In the genomic region with DNA sequence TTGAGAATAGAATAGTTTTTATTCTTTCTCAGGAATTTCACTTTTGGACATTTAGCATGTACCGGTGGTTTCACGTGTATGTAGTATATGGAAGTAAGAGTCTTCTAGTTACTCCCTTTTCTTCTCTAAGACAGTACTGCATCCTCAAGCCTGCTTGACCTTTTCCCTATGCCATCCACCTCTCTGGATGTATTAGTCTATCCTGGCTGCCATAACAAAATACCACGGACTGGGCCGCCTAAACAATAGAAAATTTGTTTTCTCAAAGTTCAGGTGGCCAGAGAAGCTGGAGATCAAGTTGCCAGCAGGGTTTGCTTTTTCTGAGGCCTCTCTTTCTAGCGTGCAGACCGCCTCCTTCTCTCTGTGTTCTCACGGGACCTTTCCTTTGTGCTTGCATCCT, we compare ENCODE assay signal across 16 cellular contexts. TPM values are rescaled to one million over a fixed set of nuclear protein-coding genes. Genes with fewer than 3 reads are reported as not detected.
A peak's percentile ranks its signal among the peaks of the same experiment; 100 is the strongest.
DNase-seq lines count a peak whose midpoint lies in the region; ATAC-seq and TF ChIP-seq lines count a peak whose summit lies in the region.
"Had no signal": no experiment of that assay in that cellular context is flagged by ENCODE, and none has a peak within 500 bp of the region (broad histone marks: within the 10 kb centered on the region; RNA-seq: fewer than 3 reads in every experiment).

No MANE protein-coding gene starts in this region.

- CTCF ChIA-PET in activated CD8-positive, alpha-beta memory T cell treated with anti-CD3 and anti-CD28 coated beads, Interleukin-2, amount 10 ng/mL, durations not matched to agents 7 days and 5 days (lab: Charles Lee) = interaction anchor here (0.6 to 6.6 kb wide), 13 partner anchors 10 to 62 kb away, joined by 3 to 118 read pairs (median 3); partner anchors contain the start of gene RSAD2
- CTCF ChIA-PET in CD8-positive, alpha-beta memory T cell (lab: Charles Lee) = interaction anchor here (1.2 to 3.0 kb wide), 9 partner anchors 8 to 50 kb away, joined by 3 to 24 read pairs (median 5); partner anchors contain the start of genes RNF144A and RSAD2

- no peak overlapping the region for H3K4me3 ChIP-seq in CD8-positive, alpha-beta memory T cell (ENCODE audit: low read length)

- DNase-seq in activated CD8-positive, alpha-beta memory T cell treated with anti-CD3 and anti-CD28 coated beads, Interleukin-2, amount 10 ng/mL, durations not matched to agents 7 days and 5 days = no peak
- no peak for DNase-seq in activated CD8-positive, alpha-beta memory T cell treated with anti-CD3 and anti-CD28 coated beads for 24 hours
- no peak for DNase-seq in CD8-positive, alpha-beta memory T cell
- DNase-seq in activated CD4-positive, CD25-positive, alpha-beta regulatory T cell treated with anti-CD3 and anti-CD28 coated beads, Interleukin-2, amount 50 U/mL, for 72 hours = no peak
- DNase-seq: aorta, cortex of kidney, upper lobe of right lung had no signal

- peak overlapping the region; percentile 98 for H3K4me3 Mint-ChIP-seq in activated CD8-positive, alpha-beta memory T cell treated with anti-CD3 and anti-CD28 coated beads, Interleukin-2, amount 10 ng/mL, durations not matched to agents 7 days and 5 days
- peak overlapping the region; percentile 11 to 100 (median 69) for H3K4me3 Mint-ChIP-seq in CD8-positive, alpha-beta memory T cell
- H3K4me3 Mint-ChIP-seq in activated T-helper 17 cell treated with anti-CD3 and anti-CD28 coated beads, Interleukin-2, amount 50 U/mL, for 72 hours = peak overlapping the region; percentile 91
- H3K4me3 Mint-ChIP-seq in nephron = peak overlapping the region; percentile 60 to 74 (median 65)

- peaks cover 4% of the 10 kb centered on the region for H3K9me3 Mint-ChIP-seq in activated CD8-positive, alpha-beta memory T cell treated with anti-CD3 and anti-CD28 coated beads, Interleukin-2, amount 10 ng/mL, durations not matched to agents 7 days and 5 days (ENCODE audit: low read depth)
- H3K9me3 Mint-ChIP-seq in CD8-positive, alpha-beta memory T cell = no peaks in the 10 kb centered on the region
- H3K9me3 Mint-ChIP-seq in activated T-helper 17 cell treated with anti-CD3 and anti-CD28 coated beads, Interleukin-2, amount 50 U/mL, for 72 hours = no peaks in the 10 kb centered on the region
- H3K9me3 Mint-ChIP-seq in nephron = peaks cover 4% of the 10 kb centered on the region

- no peaks in the 10 kb centered on the region for H3K27me3 ChIP-seq in CD8-positive, alpha-beta memory T cell (ENCODE audit: insufficient read depth, low read length, poor library complexity, severe bottlenecking)
- H3K27me3 ChIP-seq: MG63, ovary, upper lobe of right lung had no signal

- no peaks in the 10 kb centered on the region for H3K9me3 ChIP-seq in CD8-positive, alpha-beta memory T cell (ENCODE audit: low read length)
- H3K9me3 ChIP-seq: MG63, ovary, upper lobe of right lung had no signal

- peak overlapping the region; percentile 100 for H3K27ac Mint-ChIP-seq in activated CD8-positive, alpha-beta memory T cell treated with anti-CD3 and anti-CD28 coated beads, Interleukin-2, amount 10 ng/mL, durations not matched to agents 7 days and 5 days
- peak overlapping the region in 3 of 8 donors; percentile 21 to 50 (median 23) for H3K27ac Mint-ChIP-seq in CD8-positive, alpha-beta memory T cell
- no peak overlapping the region for H3K27ac Mint-ChIP-seq in activated T-helper 17 cell treated with anti-CD3 and anti-CD28 coated beads, Interleukin-2, amount 50 U/mL, for 72 hours
- no peak overlapping the region for H3K27ac Mint-ChIP-seq in nephron

- H3K4me1 ChIP-seq in CD8-positive, alpha-beta memory T cell (ENCODE audit: insufficient read depth, low read length) = peaks cover 16% of the 10 kb centered on the region

- H3K27me3 Mint-ChIP-seq in activated CD8-positive, alpha-beta memory T cell treated with anti-CD3 and anti-CD28 coated beads, Interleukin-2, amount 10 ng/mL, durations not matched to agents 7 days and 5 days = no peaks in the 10 kb centered on the region
- H3K27me3 Mint-ChIP-seq in CD8-positive, alpha-beta memory T cell = peaks cover 0 to under 1% of the 10 kb centered on the region in 2 donors
- H3K27me3 Mint-ChIP-seq in activated T-helper 17 cell treated with anti-CD3 and anti-CD28 coated beads, Interleukin-2, amount 50 U/mL, for 72 hours = no peaks in the 10 kb centered on the region
- peaks cover 17% of the 10 kb centered on the region for H3K27me3 Mint-ChIP-seq in nephron (ENCODE audit: low read depth)

- TF ChIP-seq CTCF in nephron (IDR thresholded peaks at IDR 0.05; ENCODE audit: unreplicated experiment in 3 of 3) = no peak

- no peak for ATAC-seq in activated CD8-positive, alpha-beta memory T cell treated with anti-CD3 and anti-CD28 coated beads, Interleukin-2, amount 10 ng/mL, durations not matched to agents 7 days and 5 days
- ATAC-seq in activated T-helper 17 cell treated with anti-CD3 and anti-CD28 coated beads, Interleukin-2, amount 50 U/mL, for 72 hours (replicated peaks) = no peak
- ATAC-seq in GM18907 (IDR thresholded peaks at IDR 0.05; ENCODE audit: unreplicated experiment) (no peak), HG02588 (IDR thresholded peaks at IDR 0.05; ENCODE audit: unreplicated experiment) (no peak)

- H3K27ac ChIP-seq in CD8-positive, alpha-beta memory T cell (ENCODE audit: low read depth, low read length) = no peak overlapping the region
- H3K27ac ChIP-seq: WERI-Rb-1 had no signal

- POLR2A ChIA-PET in CD8-positive, alpha-beta memory T cell (lab: Charles Lee) = interaction anchor here (3.1 kb wide), 1 partner anchor 10 kb away, joined by 19 read pairs; the partner anchor contains the start of gene RSAD2

- peaks cover 67% of the 10 kb centered on the region for H3K36me3 Mint-ChIP-seq in activated CD8-positive, alpha-beta memory T cell treated with anti-CD3 and anti-CD28 coated beads, Interleukin-2, amount 10 ng/mL, durations not matched to agents 7 days and 5 days
- H3K36me3 Mint-ChIP-seq in CD8-positive, alpha-beta memory T cell = peaks cover 4 to 11% (median 5%) of the 10 kb centered on the region in 3 donors
- peaks cover 10% of the 10 kb centered on the region for H3K36me3 Mint-ChIP-seq in activated T-helper 17 cell treated with anti-CD3 and anti-CD28 coated beads, Interleukin-2, amount 50 U/mL, for 72 hours (ENCODE audit: low read depth)
- H3K36me3 Mint-ChIP-seq in nephron (ENCODE audit: low read depth) = no peaks in the 10 kb centered on the region

- peaks cover 50% of the 10 kb centered on the region for H3K4me1 Mint-ChIP-seq in activated CD8-positive, alpha-beta memory T cell treated with anti-CD3 and anti-CD28 coated beads, Interleukin-2, amount 10 ng/mL, durations not matched to agents 7 days and 5 days
- H3K4me1 Mint-ChIP-seq in CD8-positive, alpha-beta memory T cell = peaks cover 18 to 21% (median 20%) of the 10 kb centered on the region in 3 donors
- H3K4me1 Mint-ChIP-seq in activated T-helper 17 cell treated with anti-CD3 and anti-CD28 coated beads, Interleukin-2, amount 50 U/mL, for 72 hours = peaks cover 12% of the 10 kb centered on the region
- H3K4me1 Mint-ChIP-seq in nephron = peaks cover 14% of the 10 kb centered on the region

- no peaks in the 10 kb centered on the region for H3K36me3 ChIP-seq in CD8-positive, alpha-beta memory T cell (ENCODE audit: insufficient read depth, low read length)
- H3K36me3 ChIP-seq: MG63, ovary, upper lobe of right lung had no signal

RNA-seq across cellular contexts. Expression of gene CMPK2, which starts 1.3 kb away (rescaled TPM):
- total RNA-seq in activated CD8-positive, alpha-beta memory T cell treated with anti-CD3 and anti-CD28 coated beads, Interleukin-2, amount 10 ng/mL, durations not matched to agents 7 days and 5 days = 100 to 1,000 TPM in 1 of 2 experiments, 10 to 100 TPM in 1; 81.3 to 164 TPM
- total RNA-seq in CD8-positive, alpha-beta memory T cell = 1 to 10 TPM in 1 of 2 experiments, under 1 TPM in 1; 0.62 to 1.1 TPM
- 10.9 TPM for polyA plus RNA-seq in CD8-positive, alpha-beta memory T cell
- 1 to 10 TPM; 2.0 to 2.6 TPM for total RNA-seq in activated T-helper 17 cell treated with anti-CD3 and anti-CD28 coated beads, Interleukin-2, amount 50 U/mL, for 72 hours
- polyA plus RNA-seq: AG04450 had no signal

RNA-seq across cellular contexts. Expression of gene RSAD2, which starts 10.6 kb away (rescaled TPM):
- 100 to 1,000 TPM in 1 of 2 experiments, 10 to 100 TPM in 1; 83.0 to 183 TPM for total RNA-seq in activated CD8-positive, alpha-beta memory T cell treated with anti-CD3 and anti-CD28 coated beads, Interleukin-2, amount 10 ng/mL, durations not matched to agents 7 days and 5 days
- total RNA-seq in CD8-positive, alpha-beta memory T cell = under 1 TPM; 0.85 to 1.00 TPM
- polyA plus RNA-seq in CD8-positive, alpha-beta memory T cell = 7.6 TPM
- total RNA-seq in activated T-helper 17 cell treated with anti-CD3 and anti-CD28 coated beads, Interleukin-2, amount 50 U/mL, for 72 hours = 1 to 10 TPM; 2.8 to 4.5 TPM
- total RNA-seq: H7 had no signal
- polyA plus RNA-seq: AG04450 had no signal

RNA-seq across cellular contexts. Expression of gene RNF144A, which starts 50.2 kb away (rescaled TPM):
- 10 to 100 TPM; 20.0 to 35.5 TPM for total RNA-seq in activated CD8-positive, alpha-beta memory T cell treated with anti-CD3 and anti-CD28 coated beads, Interleukin-2, amount 10 ng/mL, durations not matched to agents 7 days and 5 days
- total RNA-seq in CD8-positive, alpha-beta memory T cell = 10 to 100 TPM; 13.5 to 14.9 TPM
- 8.3 TPM for polyA plus RNA-seq in CD8-positive, alpha-beta memory T cell
- total RNA-seq in activated T-helper 17 cell treated with anti-CD3 and anti-CD28 coated beads, Interleukin-2, amount 50 U/mL, for 72 hours = 10 to 100 TPM; 13.6 to 29.2 TPM

Comparison
In these comparisons a context has a peak if more than half of its experiments do, and no peak if none do; other contexts are left out.
1. RNA of gene CMPK2, which starts 1.3 kb away (total RNA-seq): 81.3 to 164 TPM in activated CD8-positive, alpha-beta memory T cell treated with anti-CD3 and anti-CD28 coated beads, Interleukin-2, amount 10 ng/mL, durations not matched to agents 7 days and 5 days; 2.0 to 2.6 TPM in activated T-helper 17 cell treated with anti-CD3 and anti-CD28 coated beads, Interleukin-2, amount 50 U/mL, for 72 hours and 0.62 to 1.1 TPM in CD8-positive, alpha-beta memory T cell; every median in the first group is over 10 times any median in the second.
2. RNA of gene RSAD2, which starts 10.6 kb away (total RNA-seq): 83.0 to 183 TPM in activated CD8-positive, alpha-beta memory T cell treated with anti-CD3 and anti-CD28 coated beads, Interleukin-2, amount 10 ng/mL, durations not matched to agents 7 days and 5 days; 2.8 to 4.5 TPM in activated T-helper 17 cell treated with anti-CD3 and anti-CD28 coated beads, Interleukin-2, amount 50 U/mL, for 72 hours and 0.85 to 1.00 TPM in CD8-positive, alpha-beta memory T cell; every median in the first group is over 10 times any median in the second.
3. Peak in every context shown above with its lines, with median percentiles within 50 percentile points of each other: H3K4me3 Mint-ChIP-seq.